Comparison of ENCODE assay signal across 5 cellular contexts in the genomic region with DNA sequence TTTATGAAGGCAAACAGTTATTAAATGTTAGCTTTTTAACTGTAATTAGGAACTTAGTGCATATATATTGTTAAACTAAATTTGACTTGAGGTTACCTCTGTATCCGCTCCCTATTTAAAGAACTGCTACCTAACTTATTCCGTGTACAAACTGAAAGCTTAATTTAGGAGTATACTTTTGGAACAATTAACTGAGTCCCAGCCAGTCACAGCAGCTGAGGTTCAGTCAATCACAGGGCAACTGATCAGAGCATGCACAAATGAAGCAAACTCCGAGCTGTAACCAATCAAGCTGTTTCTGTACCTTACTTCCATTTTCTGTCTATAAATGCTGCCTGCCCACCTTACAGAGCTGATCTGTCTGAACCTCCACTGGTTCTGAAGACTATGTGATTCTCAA.
"Had no signal": no experiment of that assay in that cellular context is flagged by ENCODE, and none has a peak within 500 bp of the region (broad histone marks: within the 10 kb centered on the region; RNA-seq: fewer than 3 reads in every experiment).

No MANE protein-coding gene starts in this region.

- H3K27ac Mint-ChIP-seq: GM23338, H9 had no signal

- H3K4me2 ChIP-seq: GM23338 had no signal

- H3K4me3 Mint-ChIP-seq: GM23338, H9 had no signal

- ATAC-seq: GM23338 had no signal

- H3K4me1 Mint-ChIP-seq: GM23338, H9 had no signal

- DNase-seq: H9, HCEC 1CT, IMR-90 had no signal

- H2AFZ ChIP-seq: GM23338 had no signal

- H3K4me3 ChIP-seq: GM23338, K562 had no signal
